28 cellular contexts compared by ENCODE assay signal in the genomic region with DNA sequence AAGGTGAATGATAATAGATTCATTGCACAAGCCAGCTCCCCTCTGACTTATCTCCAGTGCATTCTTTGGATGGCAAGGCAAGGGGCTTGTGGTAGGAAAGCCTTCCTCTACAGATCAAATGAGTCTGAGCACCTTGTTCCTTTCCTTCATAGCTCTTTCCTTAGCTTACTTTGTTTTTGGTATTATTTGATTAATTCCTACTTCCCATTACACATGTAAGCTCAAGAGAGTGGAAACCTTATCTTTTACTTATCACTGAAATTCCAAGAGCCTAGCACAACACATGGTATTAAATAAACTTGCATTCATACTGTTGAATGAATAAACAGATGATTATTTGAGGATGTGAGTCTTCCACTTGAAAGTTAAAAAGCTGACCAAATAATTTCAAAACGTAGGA. TPM values are rescaled to one million over a fixed set of nuclear protein-coding genes. Genes with fewer than 3 reads are reported as not detected.
DNase-seq lines count a peak whose midpoint lies in the region; ATAC-seq, FAIRE-seq and TF ChIP-seq lines count a peak whose summit lies in the region.
"Had no signal": no experiment of that assay in that cellular context is flagged by ENCODE, and none has a peak within 500 bp of the region (broad histone marks: within the 10 kb centered on the region; RNA-seq: fewer than 3 reads in every experiment).

No MANE protein-coding gene starts in this region.

- H3K4me3 ChIP-seq in fibroblast of villous mesenchyme (ENCODE audit: low read depth, low read length) (no peak overlapping the region), osteoblast (ENCODE audit: insufficient read depth, low read length) (no peak overlapping the region)
- H3K4me3 ChIP-seq: esophagus squamous epithelium, gastroesophageal sphincter, GM23338, lower lobe of right lung, psoas muscle, upper lobe of left lung had no signal

- H3K36me3 ChIP-seq in osteoblast (ENCODE audit: insufficient read depth, low read length), result no peaks in the 10 kb centered on the region
- H3K36me3 ChIP-seq: esophagus squamous epithelium, gastroesophageal sphincter, lower lobe of right lung, neutrophil, upper lobe of left lung had no signal

- peak overlapping the region; percentile 93 for H3K27ac ChIP-seq in 22Rv1
- H3K27ac ChIP-seq in osteoblast (ENCODE audit: low read depth, low read length), result no peak overlapping the region
- H3K27ac ChIP-seq: gastroesophageal sphincter, KMS-11, lower lobe of right lung, neutrophil, psoas muscle, upper lobe of left lung had no signal

- no peak overlapping the region for H3K4me2 ChIP-seq in osteoblast (ENCODE audit: insufficient read depth, low read length)
- H3K4me2 ChIP-seq: GM23338, KMS-11 had no signal

- H3K79me2 ChIP-seq in osteoblast (ENCODE audit: insufficient read depth, low read length), result no peaks in the 10 kb centered on the region

- TF ChIP-seq CTCF in 22Rv1 (IDR thresholded peaks at IDR 0.05) (no peak), fibroblast of villous mesenchyme (IDR thresholded peaks at IDR 0.05; ENCODE audit: insufficient read depth, low read depth, low read length) (no peak), osteoblast (IDR thresholded peaks at IDR 0.05; ENCODE audit: extremely low read depth, low read depth, low read length) (no peak)

- H3K4me1 ChIP-seq in osteoblast (ENCODE audit: insufficient read depth, low read length), result no peaks in the 10 kb centered on the region
- H3K4me1 ChIP-seq: psoas muscle had no signal

- H3K9me3 ChIP-seq in osteoblast (ENCODE audit: low read depth, low read length), result no peaks in the 10 kb centered on the region
- H3K9me3 ChIP-seq: esophagus squamous epithelium, gastroesophageal sphincter, lower lobe of right lung, neutrophil, psoas muscle, upper lobe of left lung had no signal

- peak; percentile 8 for ATAC-seq in GM19351 (IDR thresholded peaks at IDR 0.05; ENCODE audit: unreplicated experiment)
- no peak for ATAC-seq in HG02610 (IDR thresholded peaks at IDR 0.05; ENCODE audit: unreplicated experiment)
- ATAC-seq: activated T-cell treated with anti-CD3 and anti-CD28 coated beads, Interleukin-2, amount 50 U/mL, for 4 hours; gastroesophageal sphincter; GM23338; psoas muscle had no signal

- FAIRE-seq in GM19239 (lab: Jason Lieb, UNC), result no peak
- FAIRE-seq: bronchial epithelial cell, HTR-8/SVneo, RCC 7860 had no signal

- DNase-seq in NCI-H69 (lab: John Stamatoyannopoulos, UW), result peak; percentile 9
- DNase-seq in fibroblast of villous mesenchyme (ENCODE audit: low read depth), result peak; percentile 36
- no peak for DNase-seq in RPMI8226
- no peak for DNase-seq in osteoblast (ENCODE audit: insufficient read length, low spot score, missing footprints)
- DNase-seq in GM19239 (ENCODE audit: insufficient read length, low spot score), result no peak
- DNase-seq: activated CD4-positive, alpha-beta T cell treated with anti-CD3 and anti-CD28 coated beads for 48 hours; activated T-cell treated with anti-CD3 and anti-CD28 coated beads, Interleukin-2, amount 50 U/mL, for 4 hours; amniotic stem cell; cortex of kidney; esophagus squamous epithelium; GF-D8; islet precursor cell; lower lobe of right lung; NCI-H1417 treated with DMSO at 0.1 percent for 48 hours; NCI-H2107; NCI-H510A treated with DMSO at 0.1 percent for 48 hours; psoas muscle; upper lobe of left lung had no signal

- H2AFZ ChIP-seq in osteoblast (ENCODE audit: low read length), result no peak overlapping the region
- H2AFZ ChIP-seq: GM23338 had no signal

- H4K20me1 ChIP-seq in osteoblast (ENCODE audit: insufficient read depth, low read length), result no peaks in the 10 kb centered on the region

- no peaks in the 10 kb centered on the region for H3K27me3 ChIP-seq in osteoblast (ENCODE audit: insufficient read depth, low read length)
- H3K27me3 ChIP-seq: esophagus squamous epithelium, gastroesophageal sphincter, upper lobe of left lung had no signal

RNA-seq across cellular contexts. Expression of gene FRK, which starts 41.7 kb away (rescaled TPM):
- total RNA-seq in fibroblast of villous mesenchyme (0.32 and 0.43 TPM in 2 replicates), osteoblast (1.1 and 1.2 TPM in 2 replicates)

Comparison
In these comparisons a context has a peak if more than half of its experiments do, and no peak if none do; other contexts are left out.
1. DNase-seq: peak in NCI-H69 (single experiment) and fibroblast of villous mesenchyme (single experiment); none in RPMI8226 (single experiment), osteoblast (single experiment) and GM19239 (single experiment).